Comparison of ENCODE assay signal across 10 cellular contexts in genomic region chr13:97856001-97856675, GRCh38.
DNase-seq lines count a peak whose midpoint lies in the region; ATAC-seq and TF ChIP-seq lines count a peak whose summit lies in the region.
"Had no signal": no experiment of that assay in that cellular context is flagged by ENCODE, and none has a peak within 500 bp of the region (broad histone marks: within the 10 kb centered on the region; RNA-seq: fewer than 3 reads in every experiment).

No MANE protein-coding gene starts in this region.

- H3K36me3 Mint-ChIP-seq in activated naive CD4-positive, alpha-beta T cell treated with anti-CD3 and anti-CD28 coated beads, Interleukin-2, amount 10 ng/mL, durations not matched to agents 7 days and 5 days = no peaks in the 10 kb centered on the region
- H3K36me3 Mint-ChIP-seq: IgD-negative memory B cell had no signal

- no peaks in the 10 kb centered on the region for H3K9me3 ChIP-seq in OCI-LY3 (ENCODE audit: insufficient read depth, low read length)
- no peaks in the 10 kb centered on the region for H3K9me3 ChIP-seq in left ventricle myocardium inferior (replicated peaks)

- peak overlapping the region; percentile 70 for H3K4me3 ChIP-seq in OCI-LY3 (ENCODE audit: low read length)
- no peak overlapping the region for H3K4me3 ChIP-seq in left ventricle myocardium inferior
- no peak overlapping the region for H3K4me3 ChIP-seq in skeletal muscle cell (ENCODE audit: low read depth, low read length)

- H3K36me3 ChIP-seq in OCI-LY3 (replicated peaks; ENCODE audit: low read depth, low read length) (no peaks in the 10 kb centered on the region), left ventricle myocardium inferior (no peaks in the 10 kb centered on the region)

- 0 out of 2 replicates have a peak overlapping the region, but pooled peaks have one; percentile 5 for H3K27ac ChIP-seq in OCI-LY3 (ENCODE audit: low read length)
- H3K27ac ChIP-seq in left ventricle myocardium inferior (replicated peaks) = peak overlapping the region; percentile 40

- DNase-seq in left ventricle myocardium inferior (peak; percentile 34), skeletal muscle cell (ENCODE audit: low read depth) (peak; percentile 69), GDM1 (lab: John Stamatoyannopoulos, UW) (no peak), pons (ENCODE audit: low spot score) (no peak)
- no peak for DNase-seq in activated naive CD4-positive, alpha-beta T cell treated with anti-CD3 and anti-CD28 coated beads, Interleukin-2, amount 10 ng/mL, durations not matched to agents 7 days and 5 days

- H3K4me1 ChIP-seq in OCI-LY3 (ENCODE audit: low read length) = peaks cover 38% of the 10 kb centered on the region
- H3K4me1 ChIP-seq in left ventricle myocardium inferior = peaks cover 4% of the 10 kb centered on the region

- no peaks in the 10 kb centered on the region for H3K79me2 ChIP-seq in OCI-LY3 (ENCODE audit: low read length)

- peak overlapping the region; percentile 38 for H3K9ac ChIP-seq in OCI-LY3 (ENCODE audit: low read length)

- CTCF ChIA-PET in activated naive CD4-positive, alpha-beta T cell treated with anti-CD3 and anti-CD28 coated beads, Interleukin-2, amount 10 ng/mL, durations not matched to agents 7 days and 5 days (lab: Charles Lee) = interaction anchor here (0.6 to 3.3 kb wide), 16 partner anchors 9 to 984 kb away, joined by 3 to 18 read pairs (median 3); no protein-coding TSS in a partner anchor

- H3K4me2 ChIP-seq in OCI-LY3 (ENCODE audit: low read length) = peak overlapping the region; percentile 91

- ATAC-seq in GM19351 (IDR thresholded peaks at IDR 0.05; ENCODE audit: unreplicated experiment) (peak; percentile 57), HG03354 (IDR thresholded peaks at IDR 0.05; ENCODE audit: poor library complexity, severe bottlenecking, unreplicated experiment) (no peak)

- no peak overlapping the region for H3K4me3 Mint-ChIP-seq in activated naive CD4-positive, alpha-beta T cell treated with anti-CD3 and anti-CD28 coated beads, Interleukin-2, amount 10 ng/mL, durations not matched to agents 7 days and 5 days
- H3K4me3 Mint-ChIP-seq: activated CD8-positive, alpha-beta T cell treated with anti-CD3 and anti-CD28 coated beads, Interleukin-2, amount 10 ng/mL, durations not matched to agents 7 days and 5 days had no signal

- H3K27ac Mint-ChIP-seq in activated naive CD4-positive, alpha-beta T cell treated with anti-CD3 and anti-CD28 coated beads, Interleukin-2, amount 10 ng/mL, durations not matched to agents 7 days and 5 days = no peak overlapping the region
- H3K27ac Mint-ChIP-seq: activated CD8-positive, alpha-beta T cell treated with anti-CD3 and anti-CD28 coated beads, Interleukin-2, amount 10 ng/mL, durations not matched to agents 7 days and 5 days; IgD-negative memory B cell had no signal

- TF ChIP-seq CTCF in OCI-LY3 (IDR thresholded peaks at IDR 0.05; ENCODE audit: low read depth, low read length) = no peak
- TF ChIP-seq CTCF in left ventricle myocardium inferior (IDR thresholded peaks at IDR 0.05; ENCODE audit: borderline replicate concordance) = no peak

- peaks cover 3% of the 10 kb centered on the region for H3K27me3 Mint-ChIP-seq in activated naive CD4-positive, alpha-beta T cell treated with anti-CD3 and anti-CD28 coated beads, Interleukin-2, amount 10 ng/mL, durations not matched to agents 7 days and 5 days

- H3K9me3 Mint-ChIP-seq in activated naive CD4-positive, alpha-beta T cell treated with anti-CD3 and anti-CD28 coated beads, Interleukin-2, amount 10 ng/mL, durations not matched to agents 7 days and 5 days = no peaks in the 10 kb centered on the region
- H3K9me3 Mint-ChIP-seq: IgD-negative memory B cell had no signal

- no peaks in the 10 kb centered on the region for H4K20me1 ChIP-seq in OCI-LY3 (ENCODE audit: insufficient read depth, low read length)

- H3K27me3 ChIP-seq in OCI-LY3 (ENCODE audit: low read depth, low read length) = peaks cover 54% of the 10 kb centered on the region
- H3K27me3 ChIP-seq in left ventricle myocardium inferior (ENCODE audit: low read depth) = no peaks in the 10 kb centered on the region

- H3K4me1 Mint-ChIP-seq in activated naive CD4-positive, alpha-beta T cell treated with anti-CD3 and anti-CD28 coated beads, Interleukin-2, amount 10 ng/mL, durations not matched to agents 7 days and 5 days = no peaks in the 10 kb centered on the region

- intact Hi-C loops in left ventricle myocardium inferior (cut with micrococcal nuclease) = loop anchor here (10.0 kb wide), 1 partner anchor 819 kb away; no protein-coding TSS in a partner anchor

- H2AFZ ChIP-seq in OCI-LY3 (ENCODE audit: low read depth, low read length) = peak overlapping the region; percentile 31

Comparison
In these comparisons a context has a peak if more than half of its experiments do, and no peak if none do; other contexts are left out.
1. DNase-seq: peak in left ventricle myocardium inferior (single experiment) and skeletal muscle cell (single experiment); none in activated naive CD4-positive, alpha-beta T cell treated with anti-CD3 and anti-CD28 coated beads, Interleukin-2, amount 10 ng/mL, durations not matched to agents 7 days and 5 days (single experiment), GDM1 (single experiment) and pons (single experiment).